In genomic region chr11:57762235-57762866, GRCh38 we compare ENCODE assay signal across 8 cellular contexts. TPM values are rescaled to one million over a fixed set of nuclear protein-coding genes. Genes with fewer than 3 reads are reported as not detected.
A peak's percentile ranks its signal among the peaks of the same experiment; 100 is the strongest.
DNase-seq lines count a peak whose midpoint lies in the region; ATAC-seq and TF ChIP-seq lines count a peak whose summit lies in the region.

No MANE protein-coding gene starts in this region.

- ATAC-seq in activated B cell treated with CpG ODN at 0.5 μM for 24 hours (ENCODE audit: low read depth) = no peak
- ATAC-seq in GM21528 (IDR thresholded peaks at IDR 0.05; ENCODE audit: low FRiP score, unreplicated experiment) = no peak

- peak; percentile 22 for DNase-seq in HEK293T (ENCODE audit: extremely low spot score)
- no peak for DNase-seq in activated B cell treated with CpG ODN at 0.5 μM for 24 hours
- DNase-seq in hepatocyte (ENCODE audit: low spot score) = peak; percentile 34
- no peak for DNase-seq in HPDE6-E6E7 (ENCODE audit: extremely low spot score)
- no peak for DNase-seq in HK-2 (ENCODE audit: unreplicated experiment)
- DNase-seq in NCI-H345 treated with DMSO at 0.1 percent for 48 hours (lab: John Stamatoyannopoulos, UW; ENCODE audit: unreplicated experiment) = no peak

- H3K4me1 ChIP-seq in hepatocyte (ENCODE audit: insufficient read depth) (peaks cover 20% of the 10 kb centered on the region), skeletal muscle tissue (ENCODE audit: control insufficient read depth in 3 of 3, insufficient read depth in 3 of 3, low read length in 3 of 3) (peaks cover 11 to 25% (median 20%) of the 10 kb centered on the region in 3 donors)

- no peak overlapping the region for H3K27ac Mint-ChIP-seq in activated B cell treated with CpG ODN at 0.5 μM for 24 hours

- POLR2A ChIA-PET in HEK293T (lab: Yijun Ruan, JAX) (interaction anchor here (1.3 to 3.1 kb wide), 5 partner anchors 10 to 50 kb away, joined by 5 to 28 read pairs (median 7); partner anchors contain the start of genes MED19, SELENOH and TMX2), activated B cell treated with CpG ODN at 0.5 μM for 24 hours (lab: Charles Lee) (interaction anchor here (0.6 to 2.7 kb wide), 5 partner anchors 20 to 811 kb away, joined by 3 to 15 read pairs (median 7); partner anchors contain the start of gene SELENOH)

- no peaks in the 10 kb centered on the region for H3K9me2 ChIP-seq in hepatocyte (replicated peaks; ENCODE audit: insufficient read depth)

- 2% methylated on average over 9 of the region's 9 CpGs for WGBS in hepatocyte (ENCODE audit: low lambda C conversion rate, missing lambda C conversion rate)

- H3K4me3 ChIP-seq in hepatocyte = peak overlapping the region; percentile 58
- H3K4me3 ChIP-seq in skeletal muscle tissue (ENCODE audit: low read length in 3 of 3) = peak overlapping the region; percentile 73 to 83 (median 77)

- intact Hi-C loops in activated B cell treated with CpG ODN at 0.5 μM for 24 hours (cut with micrococcal nuclease) = no loop called here

- peaks cover 59% of the 10 kb centered on the region for H3K79me2 ChIP-seq in hepatocyte

- H2AFZ ChIP-seq in hepatocyte = peak overlapping the region; percentile 6

- H3K36me3 ChIP-seq in hepatocyte (replicated peaks; ENCODE audit: insufficient read depth, low read depth) = no peaks in the 10 kb centered on the region
- H3K36me3 ChIP-seq in skeletal muscle tissue (ENCODE audit: control insufficient read depth in 3 of 3, insufficient read depth in 3 of 3, low read length in 3 of 3) = no peaks in the 10 kb centered on the region

- no peaks in the 10 kb centered on the region for H3K27me3 Mint-ChIP-seq in activated B cell treated with CpG ODN at 0.5 μM for 24 hours

- H3K9me3 ChIP-seq in hepatocyte (ENCODE audit: low read depth) (no peaks in the 10 kb centered on the region), skeletal muscle tissue (ENCODE audit: control insufficient read depth in 3 of 3, low read length in 3 of 3) (no peaks in the 10 kb centered on the region)

- CTCF ChIA-PET in HEK293T (lab: Yijun Ruan, JAX) (interaction anchor here (0.8 to 3.0 kb wide), 2 partner anchors 38 to 45 kb away, joined by 3 to 13 read pairs; no protein-coding TSS in a partner anchor), activated B cell treated with CpG ODN at 0.5 μM for 24 hours (lab: Charles Lee) (interaction anchor here (8.7 kb wide), 1 partner anchor 39 kb away, joined by 69 read pairs; no protein-coding TSS in a partner anchor)

- H3K9ac ChIP-seq in skeletal muscle tissue (ENCODE audit: low read depth in 1 of 3, low read length in 3 of 3) = peak overlapping the region; percentile 86 to 97 (median 89)

- peak overlapping the region; percentile 93 for H3K4me3 Mint-ChIP-seq in activated B cell treated with CpG ODN at 0.5 μM for 24 hours

- no peaks in the 10 kb centered on the region for H3K27me3 ChIP-seq in hepatocyte
- H3K27me3 ChIP-seq in skeletal muscle tissue (ENCODE audit: control insufficient read depth in 3 of 3, insufficient read depth in 3 of 3, low read length in 3 of 3) = no peaks in the 10 kb centered on the region

- H3K4me2 ChIP-seq in hepatocyte = peak overlapping the region; percentile 83

- H3K9me3 Mint-ChIP-seq in activated B cell treated with CpG ODN at 0.5 μM for 24 hours = no peaks in the 10 kb centered on the region

- peak overlapping the region; percentile 96 for H3K27ac ChIP-seq in hepatocyte
- peak overlapping the region; percentile 94 for H3K27ac ChIP-seq in skeletal muscle tissue (ENCODE audit: low read depth, low read length)

- peaks cover 33% of the 10 kb centered on the region for H3K4me1 Mint-ChIP-seq in activated B cell treated with CpG ODN at 0.5 μM for 24 hours

- TF ChIP-seq CTCF in activated B cell treated with CpG ODN at 0.5 μM for 24 hours (IDR thresholded peaks at IDR 0.05) = no peak
- no peak for TF ChIP-seq CTCF in hepatocyte (IDR thresholded peaks at IDR 0.05; ENCODE audit: poor library complexity)

- H3K36me3 Mint-ChIP-seq in activated B cell treated with CpG ODN at 0.5 μM for 24 hours (ENCODE audit: low read depth) = peaks cover 4% of the 10 kb centered on the region

- H4K20me1 ChIP-seq in hepatocyte (ENCODE audit: insufficient read depth, poor library complexity, severe bottlenecking) = peaks cover 42% of the 10 kb centered on the region

TF ChIP-seq in HEK293T, 16 proteins besides CTCF, POLR2A, EP300 and RAD21:
- no peak for TF ChIP-seq BHLHE40 (IDR thresholded peaks at IDR 0.05; ENCODE audit: borderline replicate concordance)
- TF ChIP-seq, protein P1, sequence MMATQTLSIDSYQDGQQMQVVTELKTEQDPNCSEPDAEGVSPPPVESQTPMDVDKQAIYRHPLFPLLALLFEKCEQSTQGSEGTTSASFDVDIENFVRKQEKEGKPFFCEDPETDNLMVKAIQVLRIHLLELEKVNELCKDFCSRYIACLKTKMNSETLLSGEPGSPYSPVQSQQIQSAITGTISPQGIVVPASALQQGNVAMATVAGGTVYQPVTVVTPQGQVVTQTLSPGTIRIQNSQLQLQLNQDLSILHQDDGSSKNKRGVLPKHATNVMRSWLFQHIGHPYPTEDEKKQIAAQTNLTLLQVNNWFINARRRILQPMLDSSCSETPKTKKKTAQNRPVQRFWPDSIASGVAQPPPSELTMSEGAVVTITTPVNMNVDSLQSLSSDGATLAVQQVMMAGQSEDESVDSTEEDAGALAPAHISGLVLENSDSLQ (IDR thresholded peaks at IDR 0.05) = no peak
- TF ChIP-seq FOXK2 (IDR thresholded peaks at IDR 0.05) = no peak
- no peak for TF ChIP-seq TARDBP (IDR thresholded peaks at IDR 0.05)
- TF ChIP-seq ELF4 (IDR thresholded peaks at IDR 0.05) = no peak
- TF ChIP-seq NFRKB (IDR thresholded peaks at IDR 0.05) = no peak
- no peak for TF ChIP-seq LEF1 (IDR thresholded peaks at IDR 0.05; ENCODE audit: borderline replicate concordance)
- no peak for TF ChIP-seq FOXM1 (IDR thresholded peaks at IDR 0.05; ENCODE audit: borderline replicate concordance)
- no peak for TF ChIP-seq L3MBTL2 (conservative IDR thresholded peaks at IDR 0.05)
- TF ChIP-seq HDGF (IDR thresholded peaks at IDR 0.05; ENCODE audit: borderline replicate concordance) = no peak
- TF ChIP-seq ARNT (IDR thresholded peaks at IDR 0.05) = no peak
- no peak for TF ChIP-seq FOXA1 (IDR thresholded peaks at IDR 0.05)
- no peak for TF ChIP-seq ZNF384 (IDR thresholded peaks at IDR 0.05)
- no peak for TF ChIP-seq CTBP1 (IDR thresholded peaks at IDR 0.05; ENCODE audit: borderline replicate concordance)
- no peak for TF ChIP-seq SP1 (IDR thresholded peaks at IDR 0.05)
- TF ChIP-seq SUZ12 (IDR thresholded peaks at IDR 0.05) = no peak

RNA-seq across cellular contexts. Expression of gene CTNND1, which starts 0.7 kb away (rescaled TPM):
- total RNA-seq in activated B cell treated with CpG ODN at 0.5 μM for 24 hours (34.2 and 42.3 TPM in 2 replicates), hepatocyte (124 and 130 TPM in 2 replicates), skeletal muscle tissue (121 TPM)
- 59.4 and 65.0 TPM in 2 replicates for polyA plus RNA-seq in hepatocyte

RNA-seq across cellular contexts. Expression of gene BTBD18, which starts 10.7 kb away (rescaled TPM):
- total RNA-seq in activated B cell treated with CpG ODN at 0.5 μM for 24 hours (not detected in 2 replicates), hepatocyte (not detected in 2 replicates), skeletal muscle tissue (not detected)
- polyA plus RNA-seq in hepatocyte = 0.24 and 0.39 TPM in 2 replicates

RNA-seq across cellular contexts. Expression of gene SELENOH, which starts 21.1 kb away (rescaled TPM):
- total RNA-seq in activated B cell treated with CpG ODN at 0.5 μM for 24 hours (210 and 224 TPM in 2 replicates), hepatocyte (127 and 135 TPM in 2 replicates), skeletal muscle tissue (61.1 TPM)
- polyA plus RNA-seq in hepatocyte = 205 and 229 TPM in 2 replicates

RNA-seq across cellular contexts. Expression of gene TMX2, which starts 50.0 kb away (rescaled TPM):
- total RNA-seq in activated B cell treated with CpG ODN at 0.5 μM for 24 hours (53.2 and 53.3 TPM in 2 replicates), hepatocyte (81.4 and 104 TPM in 2 replicates), skeletal muscle tissue (30.3 TPM)
- 119 and 129 TPM in 2 replicates for polyA plus RNA-seq in hepatocyte

RNA-seq across cellular contexts. Expression of gene MED19, which starts 50.3 kb away (rescaled TPM):
- total RNA-seq in activated B cell treated with CpG ODN at 0.5 μM for 24 hours (14.6 and 14.8 TPM in 2 replicates), hepatocyte (14.5 and 15.5 TPM in 2 replicates), skeletal muscle tissue (11.0 TPM)
- 30.2 and 30.9 TPM in 2 replicates for polyA plus RNA-seq in hepatocyte

Comparison
In these comparisons a context has a peak if more than half of its experiments do, and no peak if none do; other contexts are left out.
1. DNase-seq: peak in HEK293T (single experiment) and hepatocyte (single experiment); none in activated B cell treated with CpG ODN at 0.5 μM for 24 hours (single experiment), HPDE6-E6E7 (single experiment), HK-2 (single experiment) and NCI-H345 treated with DMSO at 0.1 percent for 48 hours (single experiment).